In genomic region chr2:173892341-173892740, GRCh38 we compare ENCODE assay signal across 19 cellular contexts.
"Had no signal": no experiment of that assay in that cellular context is flagged by ENCODE, and none has a peak within 500 bp of the region (broad histone marks: within the 10 kb centered on the region; RNA-seq: fewer than 3 reads in every experiment).

No MANE protein-coding gene starts in this region.

- H3K27ac Mint-ChIP-seq: activated naive CD8-positive, alpha-beta T cell; natural killer cell; neural progenitor cell; stimulated activated naive B cell treated with anti-CD40 and anti-IgM and Interleukin-4, amounts not matched to agents 10 μg/mL and 1 μg/mL and 100 μg/mL, for 72 hours had no signal

- H3K36me3 Mint-ChIP-seq: activated naive CD8-positive, alpha-beta T cell had no signal

- H3K4me3 Mint-ChIP-seq: activated naive CD8-positive, alpha-beta T cell; natural killer cell; neural progenitor cell; stimulated activated naive B cell treated with anti-CD40 and anti-IgM and Interleukin-4, amounts not matched to agents 10 μg/mL and 1 μg/mL and 100 μg/mL, for 72 hours had no signal

- ATAC-seq: heart right ventricle; natural killer cell; stimulated activated naive B cell treated with anti-CD40 and anti-IgM and Interleukin-4, amounts not matched to agents 10 μg/mL and 1 μg/mL and 100 μg/mL, for 72 hours had no signal

- DNase-seq: activated CD4-positive, alpha-beta T cell treated with anti-CD3 and anti-CD28 coated beads, Interleukin-2, amount 50 U/mL, for 4 hours; activated effector memory CD4-positive, alpha-beta T cell treated with Interleukin-2 at 50 U/mL for 16 hours; activated naive CD4-positive, alpha-beta T cell treated with Interleukin-2 at 50 U/mL for 16 hours; activated T-cell treated with anti-CD3 and anti-CD28 coated beads, Interleukin-2, amount 50 U/mL, for 48 hours; brain microvascular endothelial cell; cortex of kidney; foreskin fibroblast; heart right ventricle; left ventricle myocardium inferior; mesendoderm; natural killer cell; occipital lobe; stimulated activated CD4-positive, alpha-beta T cell treated with anti-CD3 and anti-CD28 coated beads, Interleukin-1b, Interleukin-23, amount 100 ng/mL, for 48 hours; stimulated activated naive B cell treated with anti-CD40 and anti-IgM and Interleukin-4, amounts not matched to agents 10 μg/mL and 1 μg/mL and 100 μg/mL, for 72 hours; T-helper 1 cell; testis; transverse colon had no signal

- H3K27me3 Mint-ChIP-seq: stimulated activated naive B cell treated with anti-CD40 and anti-IgM and Interleukin-4, amounts not matched to agents 10 μg/mL and 1 μg/mL and 100 μg/mL, for 72 hours had no signal

- H3K4me1 Mint-ChIP-seq: neural progenitor cell had no signal
